ENCODE assay signal across 18 cellular contexts in the genomic region with DNA sequence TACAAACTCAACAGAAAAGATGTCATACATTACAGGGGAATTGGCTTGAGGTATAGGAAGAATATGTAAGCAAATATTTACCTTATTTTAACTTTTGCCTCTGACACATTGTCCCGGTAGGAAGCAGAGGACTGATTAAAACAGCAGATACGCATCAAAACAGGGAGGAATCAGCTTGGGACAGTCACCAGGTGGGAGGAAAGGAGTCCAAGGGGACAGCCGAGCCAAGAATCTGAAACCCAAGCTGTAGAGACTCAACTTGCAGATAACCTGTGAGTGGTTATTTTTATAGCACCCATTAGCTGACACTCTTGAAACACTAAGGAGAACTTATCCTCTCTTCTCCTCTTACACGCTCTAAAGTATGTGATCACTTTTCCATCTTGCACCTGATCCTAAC. TPM values are rescaled to one million over a fixed set of nuclear protein-coding genes. Genes with fewer than 3 reads are reported as not detected.
A peak's percentile ranks its signal among the peaks of the same experiment; 100 is the strongest.
DNase-seq lines count a peak whose midpoint lies in the region; ATAC-seq and TF ChIP-seq lines count a peak whose summit lies in the region.
"Had no signal": no experiment of that assay in that cellular context is flagged by ENCODE, and none has a peak within 500 bp of the region (broad histone marks: within the 10 kb centered on the region; RNA-seq: fewer than 3 reads in every experiment).

No MANE protein-coding gene starts in this region.

- no peak overlapping the region for H3K27ac ChIP-seq in right cardiac atrium (ENCODE audit: low read length)
- no peak overlapping the region for H3K27ac ChIP-seq in psoas muscle
- H3K27ac ChIP-seq in breast epithelium, result no peak overlapping the region
- H3K27ac ChIP-seq: 22Rv1, A549 had no signal

- H3K27me3 ChIP-seq in right cardiac atrium (ENCODE audit: control insufficient read depth, insufficient read depth) (no peaks in the 10 kb centered on the region), psoas muscle (ENCODE audit: insufficient read depth in 3 of 3, low read length in 2 of 3) (peaks cover 0 to 2% (median 0%) of the 10 kb centered on the region in 3 donors), breast epithelium (no peaks in the 10 kb centered on the region)

- intact Hi-C loops in cardiac septum (cut with DNase I), result loop anchor here (1.0 kb wide), 1 partner anchor 20 kb away; no protein-coding TSS in a partner anchor
- intact Hi-C loops in right cardiac atrium (cut with DNase I), result no loop called here
- intact Hi-C loops in psoas muscle (cut with DNase I), result no loop called here
- intact Hi-C loops in breast epithelium (cut with DNase I; ENCODE audit: low total_unique reads), result no loop called here

- no peak for TF ChIP-seq POLR2A in breast epithelium (IDR thresholded peaks at IDR 0.05)

- H3K4me1 ChIP-seq in right cardiac atrium (ENCODE audit: control insufficient read depth, insufficient read depth, low read length), result peaks cover 8% of the 10 kb centered on the region
- no peaks in the 10 kb centered on the region for H3K4me1 ChIP-seq in psoas muscle
- no peaks in the 10 kb centered on the region for H3K4me1 ChIP-seq in breast epithelium
- H3K4me1 ChIP-seq: A549 had no signal

- H3K4me3 ChIP-seq in right cardiac atrium (ENCODE audit: low read length) (no peak overlapping the region), LNCaP clone FGC (ENCODE audit: low read depth, low read length) (no peak overlapping the region), psoas muscle (no peak overlapping the region), breast epithelium (no peak overlapping the region)
- H3K4me3 ChIP-seq: A549, GM23338 had no signal

- no peak for TF ChIP-seq CTCF in LNCaP clone FGC (IDR thresholded peaks at IDR 0.05; ENCODE audit: control insufficient read depth, extremely low read depth, insufficient read depth)
- TF ChIP-seq CTCF in psoas muscle (IDR thresholded peaks at IDR 0.05), result no peak
- TF ChIP-seq CTCF in breast epithelium (IDR thresholded peaks at IDR 0.05), result no peak

- peak; percentile 41 for DNase-seq in cardiac septum (ENCODE audit: low spot score)
- DNase-seq in right cardiac atrium, result no peak
- peak; percentile 74 for DNase-seq in LNCaP clone FGC (ENCODE audit: low read depth)
- DNase-seq in psoas muscle, result no peak
- DNase-seq in stimulated activated CD4-positive, alpha-beta T cell treated with anti-CD3 and anti-CD28 coated beads, Interleukin-12 subunit alpha, Interleukin-12 subunit beta, amount 100 ng/mL, for 4 hours, result no peak
- DNase-seq in breast epithelium (ENCODE audit: low spot score in 2 of 2), result no peak
- DNase-seq: AML-193; CD4-positive, alpha-beta memory T cell; DMS153; DMS79; GF-D8; HCEC 1CT; HFFc6 had no signal

- no peak for ATAC-seq in right cardiac atrium
- ATAC-seq in psoas muscle, result peak in 3 of 4 donors; percentile 60 to 69 (median 67)
- ATAC-seq in HG03280 (IDR thresholded peaks at IDR 0.05; ENCODE audit: unreplicated experiment), result no peak
- ATAC-seq: A549, GM23338, HepG2 had no signal

- 75% methylated on average over 4 of the region's 4 CpGs for WGBS in right cardiac atrium
- WGBS in psoas muscle, 3 donors, result 50 to 66% (median 53%) methylated on average over 4 of the region's 4 CpGs

- H3K36me3 ChIP-seq in psoas muscle (ENCODE audit: insufficient read depth in 1 of 2, low read depth in 1 of 2) (no peaks in the 10 kb centered on the region), breast epithelium (no peaks in the 10 kb centered on the region)

- H3K9me3 ChIP-seq in right cardiac atrium (ENCODE audit: control insufficient read depth, low read length) (no peaks in the 10 kb centered on the region), psoas muscle (no peaks in the 10 kb centered on the region), breast epithelium (no peaks in the 10 kb centered on the region)

RNA-seq across cellular contexts. Expression of a gene that starts 22.3 kb away (rescaled TPM):
- total RNA-seq in cardiac septum, result 67.1 TPM
- total RNA-seq in right cardiac atrium, result 100 to 1,000 TPM; 103 to 188 (median 111) TPM
- polyA plus RNA-seq in right cardiac atrium, result 40.4 TPM
- total RNA-seq in psoas muscle, result 10 to 100 TPM in 1 of 4 donors, 1 to 10 TPM in 3; 4.4 to 17.5 (median 7.0) TPM
- 1 to 10 TPM; 1.4 to 4.5 (median 1.5) TPM for polyA plus RNA-seq in psoas muscle
- total RNA-seq in breast epithelium, result 10 to 100 TPM; 16.8 to 23.3 (median 17.7) TPM
- total RNA-seq: HepG2 had no signal

Comparison
In these comparisons a context has a peak if more than half of its experiments do, and no peak if none do; other contexts are left out.
1. DNase-seq: peak in cardiac septum (single experiment) and LNCaP clone FGC (single experiment); none in right cardiac atrium (0 of 3), psoas muscle (0 of 2), stimulated activated CD4-positive, alpha-beta T cell treated with anti-CD3 and anti-CD28 coated beads, Interleukin-12 subunit alpha, Interleukin-12 subunit beta, amount 100 ng/mL, for 4 hours (single experiment) and breast epithelium (0 of 2).
2. ATAC-seq: peak in psoas muscle (3 of 4); none in right cardiac atrium (0 of 2) and HG03280 (single experiment).